In genomic region chr7:100874577-100875355, GRCh38 we compare ENCODE assay signal across 8 cellular contexts. TPM values are rescaled to one million over a fixed set of nuclear protein-coding genes. Genes with fewer than 3 reads are reported as not detected.
DNase-seq lines count a peak whose midpoint lies in the region; ATAC-seq and TF ChIP-seq lines count a peak whose summit lies in the region.

A gene with protein sequence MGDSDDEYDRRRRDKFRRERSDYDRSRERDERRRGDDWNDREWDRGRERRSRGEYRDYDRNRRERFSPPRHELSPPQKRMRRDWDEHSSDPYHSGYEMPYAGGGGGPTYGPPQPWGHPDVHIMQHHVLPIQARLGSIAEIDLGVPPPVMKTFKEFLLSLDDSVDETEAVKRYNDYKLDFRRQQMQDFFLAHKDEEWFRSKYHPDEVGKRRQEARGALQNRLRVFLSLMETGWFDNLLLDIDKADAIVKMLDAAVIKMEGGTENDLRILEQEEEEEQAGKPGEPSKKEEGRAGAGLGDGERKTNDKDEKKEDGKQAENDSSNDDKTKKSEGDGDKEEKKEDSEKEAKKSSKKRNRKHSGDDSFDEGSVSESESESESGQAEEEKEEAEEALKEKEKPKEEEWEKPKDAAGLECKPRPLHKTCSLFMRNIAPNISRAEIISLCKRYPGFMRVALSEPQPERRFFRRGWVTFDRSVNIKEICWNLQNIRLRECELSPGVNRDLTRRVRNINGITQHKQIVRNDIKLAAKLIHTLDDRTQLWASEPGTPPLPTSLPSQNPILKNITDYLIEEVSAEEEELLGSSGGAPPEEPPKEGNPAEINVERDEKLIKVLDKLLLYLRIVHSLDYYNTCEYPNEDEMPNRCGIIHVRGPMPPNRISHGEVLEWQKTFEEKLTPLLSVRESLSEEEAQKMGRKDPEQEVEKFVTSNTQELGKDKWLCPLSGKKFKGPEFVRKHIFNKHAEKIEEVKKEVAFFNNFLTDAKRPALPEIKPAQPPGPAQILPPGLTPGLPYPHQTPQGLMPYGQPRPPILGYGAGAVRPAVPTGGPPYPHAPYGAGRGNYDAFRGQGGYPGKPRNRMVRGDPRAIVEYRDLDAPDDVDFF (plus strand): TSS chr7:100875103. CDS start chr7:100875591, 488 bp downstream.

- peaks cover 17% of the 10 kb centered on the region; the same call in 1 of the 2 replicates for H3K36me3 ChIP-seq in Loucy (ENCODE audit: insufficient read depth, low read length)

- H3K4me1 Mint-ChIP-seq in natural killer cell treated with Interleukin-12 subunit alpha and Interleukin-12 subunit beta and Interleukin-15 and Interleukin-18, amount 100 ng/mL, for 72 hours (ENCODE audit: low read depth in 2 of 2): peaks cover 31 to 45% of the 10 kb centered on the region in 2 donors

- peaks cover 55% of the 10 kb centered on the region for H3K79me2 ChIP-seq in Loucy (ENCODE audit: insufficient read depth, low read length)

- peaks cover 6% of the 10 kb centered on the region for H3K27me3 ChIP-seq in Loucy (ENCODE audit: insufficient read depth, low read length, poor library complexity, severe bottlenecking)

- H3K27ac Mint-ChIP-seq in natural killer cell treated with Interleukin-12 subunit alpha and Interleukin-12 subunit beta and Interleukin-15 and Interleukin-18, amount 100 ng/mL, for 72 hours: peak within 1 kb of the TSS; percentile 97 to 99

- H2AFZ ChIP-seq in Loucy (ENCODE audit: low read length): peak within 1 kb of the TSS; percentile 77

- peak within 1 kb of the TSS; percentile 100 for H3K4me3 ChIP-seq in Loucy (ENCODE audit: low read length, poor library complexity, severe bottlenecking)

- H3K4me3 Mint-ChIP-seq in natural killer cell treated with Interleukin-12 subunit alpha and Interleukin-12 subunit beta and Interleukin-15 and Interleukin-18, amount 100 ng/mL, for 72 hours: peak within 1 kb of the TSS; percentile 86

- peak within 1 kb of the TSS; percentile 96 for H3K9ac ChIP-seq in Loucy (ENCODE audit: low read depth, low read length, poor library complexity, severe bottlenecking)

- DNase-seq in ELF-1 (ENCODE audit: low read depth, low spot score) (peak; percentile 98), H4 (ENCODE audit: low spot score) (peak; percentile 98), fibroblast of peridontal ligament (ENCODE audit: extremely low read depth) (peak; percentile 97)
- DNase-seq in activated T-helper 9 cell treated with anti-CD3 and anti-CD28 coated beads, Interleukin-2, amount 50 U/mL, for 16 hours (ENCODE audit: low read depth): peak; percentile 98
- DNase-seq in natural killer cell treated with Interleukin-12 subunit alpha and Interleukin-12 subunit beta and Interleukin-15 and Interleukin-18, amount 100 ng/mL, for 72 hours (ENCODE audit: low spot score): peak; percentile 99
- peak; percentile 98 for DNase-seq in stimulated activated naive CD8-positive, alpha-beta T cell treated with anti-CD3 and anti-CD28 coated beads, Interleukin-15, Interleukin-2, amounts not matched to agents 100 U/mL and 50 U/mL, for 24 hours

- H3F3A ChIP-seq in Loucy (ENCODE audit: low read depth): no peaks in the 10 kb centered on the region

- H3K9me3 ChIP-seq in Loucy (ENCODE audit: insufficient read depth, low read depth, low read length): no peaks in the 10 kb centered on the region

- H3K4me1 ChIP-seq in Loucy (ENCODE audit: insufficient read depth, low read length, poor library complexity, severe bottlenecking): peaks cover 38% of the 10 kb centered on the region

- no peaks in the 10 kb centered on the region for H3K9me3 Mint-ChIP-seq in natural killer cell treated with Interleukin-12 subunit alpha and Interleukin-12 subunit beta and Interleukin-15 and Interleukin-18, amount 100 ng/mL, for 72 hours

- no peaks in the 10 kb centered on the region for H3K27me3 Mint-ChIP-seq in natural killer cell treated with Interleukin-12 subunit alpha and Interleukin-12 subunit beta and Interleukin-15 and Interleukin-18, amount 100 ng/mL, for 72 hours

- peak within 1 kb of the TSS; percentile 94 for H3K4me2 ChIP-seq in Loucy (ENCODE audit: low read depth, low read length, poor library complexity, severe bottlenecking)

- TF ChIP-seq POLR2A in Raji (IDR thresholded peaks at IDR 0.05; ENCODE audit: insufficient read depth, low read depth, low read length): peak; percentile 92

- H3K36me3 Mint-ChIP-seq in natural killer cell treated with Interleukin-12 subunit alpha and Interleukin-12 subunit beta and Interleukin-15 and Interleukin-18, amount 100 ng/mL, for 72 hours: peaks cover 20% of the 10 kb centered on the region

- peaks cover 44% of the 10 kb centered on the region for H4K20me1 ChIP-seq in Loucy (ENCODE audit: insufficient read depth, low read length, poor library complexity, severe bottlenecking)

- ATAC-seq in natural killer cell treated with Interleukin-12 subunit alpha and Interleukin-12 subunit beta and Interleukin-15 and Interleukin-18, amount 100 ng/mL, for 72 hours: peak; percentile 96 to 99
- peak; percentile 94 for ATAC-seq in stimulated activated naive CD8-positive, alpha-beta T cell treated with anti-CD3 and anti-CD28 coated beads, Interleukin-15, Interleukin-2, amounts not matched to agents 100 U/mL and 50 U/mL, for 24 hours

- TF ChIP-seq CTCF in Loucy (conservative IDR thresholded peaks at IDR 0.05; ENCODE audit: low read length): no peak

- H3K9me2 ChIP-seq in Loucy (replicated peaks; ENCODE audit: low read depth, low read length): no peaks in the 10 kb centered on the region

RNA-seq across cellular contexts. Expression of the gene that starts here (rescaled TPM):
- 44.3 and 46.8 TPM in 2 replicates for total RNA-seq in H4 (2014; rRNA removed; shearing (Covaris generic))
- 100 to 1,000 TPM; 212 to 391 TPM for total RNA-seq in natural killer cell treated with Interleukin-12 subunit alpha and Interleukin-12 subunit beta and Interleukin-15 and Interleukin-18, amount 100 ng/mL, for 72 hours

Comparison
In these comparisons a context has a peak if more than half of its experiments do, and no peak if none do; other contexts are left out.
1. Peak in every context shown above with its lines: DNase-seq, ATAC-seq and H3K4me3 ChIP-seq.